9 cellular contexts compared by ENCODE assay signal in genomic region chr6:4732691-4733315, GRCh38. TPM values are rescaled to one million over a fixed set of nuclear protein-coding genes. Genes with fewer than 3 reads are reported as not detected.
DNase-seq lines count a peak whose midpoint lies in the region; ATAC-seq and TF ChIP-seq lines count a peak whose summit lies in the region.
"Had no signal": no experiment of that assay in that cellular context is flagged by ENCODE, and none has a peak within 500 bp of the region (broad histone marks: within the 10 kb centered on the region; RNA-seq: fewer than 3 reads in every experiment).

No MANE protein-coding gene starts in this region.

- no peak for ATAC-seq in HG03571 (IDR thresholded peaks at IDR 0.05; ENCODE audit: unreplicated experiment)

- H3K27me3 Mint-ChIP-seq in endothelial cell (ENCODE audit: unreplicated experiment) = peaks cover 3% of the 10 kb centered on the region

- no peaks in the 10 kb centered on the region for H3K4me1 Mint-ChIP-seq in endothelial cell (ENCODE audit: unreplicated experiment)

- no peak overlapping the region for H3K4me3 Mint-ChIP-seq in endothelial cell (ENCODE audit: unreplicated experiment)
- H3K4me3 Mint-ChIP-seq: IgD-negative memory B cell had no signal

- H3K36me3 Mint-ChIP-seq in endothelial cell (ENCODE audit: low read depth, unreplicated experiment) = no peaks in the 10 kb centered on the region
- H3K36me3 Mint-ChIP-seq: IgD-negative memory B cell had no signal

- H3K9me3 ChIP-seq in SJSA1 (replicated peaks) = no peaks in the 10 kb centered on the region

- DNase-seq in H4 (ENCODE audit: low spot score) (peak; percentile 88), SJSA1 (ENCODE audit: low read depth in 1 of 2, low spot score in 2 of 2) (peak; percentile 85 to 96), foreskin fibroblast (peak; percentile 85 to 92), posterior vena cava (ENCODE audit: low spot score) (peak; percentile 86), endothelial cell (ENCODE audit: low spot score) (no peak)
- no peak for DNase-seq in stimulated activated CD4-positive, alpha-beta T cell treated with anti-CD3 and anti-CD28 coated beads, Interleukin-15, amount 100 ng/mL, for 24 hours
- no peak for DNase-seq in activated CD4-positive, alpha-beta T cell treated with anti-CD3 and anti-CD28 coated beads for 1 hour

- TF ChIP-seq CTCF in foreskin fibroblast (IDR thresholded peaks at IDR 0.05; ENCODE audit: low read depth, low read length) = no peak
- TF ChIP-seq CTCF in endothelial cell (IDR thresholded peaks at IDR 0.05; ENCODE audit: unreplicated experiment) = no peak

- H3K9me3 Mint-ChIP-seq in endothelial cell (ENCODE audit: unreplicated experiment) = no peaks in the 10 kb centered on the region
- H3K9me3 Mint-ChIP-seq: IgD-negative memory B cell had no signal

- peaks cover 27% of the 10 kb centered on the region for H3K4me1 ChIP-seq in SJSA1 (replicated peaks)

- H3K36me3 ChIP-seq in SJSA1 = no peaks in the 10 kb centered on the region

- intact Hi-C loops in posterior vena cava (cut with DNase I) = no loop called here

- H3K27ac Mint-ChIP-seq in endothelial cell (ENCODE audit: unreplicated experiment) = no peak overlapping the region
- H3K27ac Mint-ChIP-seq: IgD-negative memory B cell had no signal

- H3K27me3 ChIP-seq in SJSA1 (replicated peaks) = no peaks in the 10 kb centered on the region

- peak overlapping the region; percentile 48 for H3K27ac ChIP-seq in SJSA1

- H3K4me3 ChIP-seq in SJSA1 = peak overlapping the region; percentile 23
- H3K4me3 ChIP-seq in foreskin fibroblast (ENCODE audit: low read depth in 1 of 2, low read length in 2 of 2) = peak overlapping the region in 1 of 2 donors; percentile 7

RNA-seq across cellular contexts. Expression of gene CDYL, which starts 43.4 kb away (rescaled TPM):
- total RNA-seq in H4 (2014; rRNA removed; shearing (Covaris generic)) = 16.0 and 25.0 TPM in 2 replicates
- 23.9 and 36.1 TPM in 2 replicates for total RNA-seq in SJSA1 (2014; rRNA removed; shearing (Covaris generic))
- 10 to 100 TPM; 38.7 to 38.8 TPM for total RNA-seq in posterior vena cava
- total RNA-seq in endothelial cell (ENCODE audit: unreplicated experiment) = 66.7 TPM

Comparison
In these comparisons a context has a peak if more than half of its experiments do, and no peak if none do; other contexts are left out.
1. DNase-seq: peak in H4 (single experiment), SJSA1 (2 of 2), foreskin fibroblast (2 of 2) and posterior vena cava (single experiment); none in stimulated activated CD4-positive, alpha-beta T cell treated with anti-CD3 and anti-CD28 coated beads, Interleukin-15, amount 100 ng/mL, for 24 hours (single experiment), activated CD4-positive, alpha-beta T cell treated with anti-CD3 and anti-CD28 coated beads for 1 hour (single experiment) and endothelial cell (single experiment).